Comparison of ENCODE assay signal across 24 cellular contexts in the genomic region with DNA sequence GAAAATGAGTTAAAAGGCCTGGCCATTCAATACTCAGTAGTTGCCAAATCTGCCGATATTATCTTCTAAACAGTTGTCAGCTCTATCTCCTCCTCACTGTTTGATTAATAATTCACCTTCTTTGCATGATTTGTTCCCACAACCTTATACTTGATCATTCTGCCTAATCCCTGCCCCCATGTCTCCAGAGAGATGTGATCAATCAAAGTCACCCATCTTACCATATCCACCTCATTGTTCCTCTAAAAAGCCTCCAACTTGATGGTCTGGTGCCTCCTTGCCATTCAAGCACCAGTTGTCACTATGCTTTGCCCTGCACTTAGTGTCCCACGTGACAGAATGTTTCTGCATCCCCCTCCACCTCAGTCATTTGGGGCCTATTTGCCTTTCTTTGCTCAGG.
"Had no signal": no experiment of that assay in that cellular context is flagged by ENCODE, and none has a peak within 500 bp of the region (broad histone marks: within the 10 kb centered on the region; RNA-seq: fewer than 3 reads in every experiment).

No MANE protein-coding gene starts in this region.

- DNase-seq: activated CD4-positive, alpha-beta T cell treated with anti-CD3 and anti-CD28 coated beads for 48 hours; activated CD4-positive, alpha-beta T cell treated with anti-CD3 and anti-CD28 coated beads, Interleukin-2, amount 50 U/mL, for 4 hours; activated CD4-positive, CD25-positive, alpha-beta regulatory T cell treated with anti-CD3 and anti-CD28 coated beads, Interleukin-2, amount 50 U/mL, for 72 hours; activated CD8-positive, alpha-beta memory T cell treated with anti-CD3 and anti-CD28 coated beads, Interleukin-2, amount 50 U/mL, for 48 hours; activated CD8-positive, alpha-beta T cell treated with anti-CD3 and anti-CD28 coated beads, Interleukin-2, amount 10 ng/mL, durations not matched to agents 7 days and 5 days; activated effector memory CD4-positive, alpha-beta T cell treated with anti-CD3 and anti-CD28 coated beads, Interleukin-2, amount 50 U/mL, for 16 hours; activated naive CD4-positive, alpha-beta T cell treated with Interleukin-2 at 50 U/mL for 16 hours; activated T-cell treated with anti-CD3 and anti-CD28 coated beads, Interleukin-2, amount 50 U/mL, for 4 hours; brain microvascular endothelial cell; MM.1S; NCI-H1105; NCI-H1436 treated with DMSO at 0.1 percent for 48 hours; NCI-H187; NCI-H2081; NCI-H446; NCI-H524; Peyer's patch; SHP77; SW 1271 had no signal

- H3K27ac Mint-ChIP-seq: activated CD8-positive, alpha-beta T cell treated with anti-CD3 and anti-CD28 coated beads, Interleukin-2, amount 10 ng/mL, durations not matched to agents 7 days and 5 days; activated naive CD4-positive, alpha-beta T cell treated with anti-CD3 and anti-CD28 coated beads, Interleukin-2, amount 50 U/mL, for 72 hours had no signal

- H3K4me3 Mint-ChIP-seq: activated CD8-positive, alpha-beta T cell treated with anti-CD3 and anti-CD28 coated beads, Interleukin-2, amount 10 ng/mL, durations not matched to agents 7 days and 5 days; activated T-cell treated with anti-CD3 and anti-CD28 coated beads, Interleukin-2, amount 50 U/mL, for 4 hours had no signal

- H3K4me3 ChIP-seq: cardiac muscle cell, Peyer's patch, SJSA1 had no signal

- H3K36me3 ChIP-seq: brain microvascular endothelial cell, cardiac muscle cell, Peyer's patch, SJSA1 had no signal

- H3K9me3 ChIP-seq: Peyer's patch, SJSA1 had no signal

- ATAC-seq: activated CD8-positive, alpha-beta T cell treated with anti-CD3 and anti-CD28 coated beads, Interleukin-2, amount 10 ng/mL, durations not matched to agents 7 days and 5 days; activated naive CD4-positive, alpha-beta T cell treated with anti-CD3 and anti-CD28 coated beads, Interleukin-2, amount 50 U/mL, for 72 hours; activated T-cell treated with anti-CD3 and anti-CD28 coated beads, Interleukin-2, amount 50 U/mL, for 4 hours; SK-N-SH treated with all-trans-retinoic acid at 6 μM for 48 hours had no signal

- H3K36me3 Mint-ChIP-seq: activated naive CD4-positive, alpha-beta T cell treated with anti-CD3 and anti-CD28 coated beads, Interleukin-2, amount 50 U/mL, for 72 hours had no signal

- H3K27ac ChIP-seq: brain microvascular endothelial cell, cardiac muscle cell, KMS-11, Peyer's patch, SJSA1 had no signal

- H3K9me3 Mint-ChIP-seq: activated naive CD4-positive, alpha-beta T cell treated with anti-CD3 and anti-CD28 coated beads, Interleukin-2, amount 50 U/mL, for 72 hours; activated T-cell treated with anti-CD3 and anti-CD28 coated beads, Interleukin-2, amount 50 U/mL, for 4 hours had no signal

- H3K27me3 ChIP-seq: brain microvascular endothelial cell, cardiac muscle cell, Peyer's patch, SJSA1 had no signal
